ENCODE assay signal across 9 cellular contexts in the genomic region with DNA sequence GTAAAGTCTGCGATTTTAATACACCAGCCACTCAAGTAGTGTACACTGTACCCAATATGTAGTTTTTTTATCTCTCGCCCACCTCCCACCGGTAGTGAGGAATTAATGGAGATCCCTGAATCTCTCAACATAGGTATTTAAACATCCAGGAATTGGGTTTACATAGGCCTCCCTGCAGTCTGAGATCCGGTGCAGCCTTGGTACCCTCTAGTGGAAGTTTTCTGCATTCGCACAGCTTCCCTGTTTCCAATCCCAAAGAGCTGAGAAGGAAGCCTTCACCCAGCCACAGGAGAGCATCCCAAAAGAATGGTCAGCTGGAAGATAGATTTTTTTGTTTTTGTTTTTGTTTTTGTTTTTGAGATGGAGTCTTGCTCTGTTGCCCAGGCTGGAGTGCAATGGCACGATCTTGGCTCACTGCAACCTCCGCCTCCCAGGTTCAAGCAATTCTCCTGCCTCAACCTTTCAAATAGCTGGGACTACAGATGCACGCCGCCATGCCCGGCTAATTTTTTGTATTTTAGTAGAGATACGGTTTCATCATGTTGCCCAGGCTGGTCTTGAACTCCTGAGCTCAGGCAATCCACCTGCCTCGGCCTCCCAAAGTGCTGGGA. TPM values are rescaled to one million over a fixed set of nuclear protein-coding genes. Genes with fewer than 3 reads are reported as not detected.
DNase-seq lines count a peak whose midpoint lies in the region; ATAC-seq and TF ChIP-seq lines count a peak whose summit lies in the region.
"Not testable (repeated sequence)": the region's sequence is repeated elsewhere in the genome, so short reads cannot be mapped to it uniquely, and the experiment has no call there.
"Had no signal": no experiment of that assay in that cellular context is flagged by ENCODE, and none has a peak within 500 bp of the region (broad histone marks: within the 10 kb centered on the region; RNA-seq: fewer than 3 reads in every experiment).

No MANE protein-coding gene starts in this region.

- intact Hi-C loops in body of pancreas (cut with DNase I), result not testable (repeated sequence)

- H3K4me1 ChIP-seq in HAP-1; body of pancreas; thoracic aorta (ENCODE audit: control insufficient read depth in 1 of 2, low read depth in 2 of 2): not testable (repeated sequence)
- H3K4me1 ChIP-seq in gastroesophageal sphincter, result peaks cover 0 to 11% (median 3%) of the 10 kb centered on the region in 3 donors

- in situ Hi-C loops in Caki2 (cut with HindIII; ENCODE audit: low pct_unique_long_range_greater_than_20kb, low sequenced_read_pairs); HAP-1 (cut with MboI; ENCODE audit: low sequenced_read_pairs): not testable (repeated sequence)

- 24 to 34% methylated on average over 3 to 8 of the region's 12 CpGs for WGBS in body of pancreas, 2 donors
- 20 to 50% methylated on average over 3 to 4 of the region's 12 CpGs for WGBS in gastroesophageal sphincter (ENCODE audit: low coverage in 1 of 2), 2 donors

- not testable (repeated sequence) for H3K27ac ChIP-seq in body of pancreas, gastroesophageal sphincter, thoracic aorta

- peak; percentile 57 for ATAC-seq in body of pancreas
- ATAC-seq in gastroesophageal sphincter; thoracic aorta (ENCODE audit: insufficient number of reproducible peaks, low FRiP score, low read depth): not testable (repeated sequence)

- H3K9me3 ChIP-seq in HAP-1, body of pancreas, gastroesophageal sphincter, thoracic aorta: not testable (repeated sequence)

- DNase-seq in Caki2 (ENCODE audit: low read depth) (peak; percentile 32), HAP-1 (ENCODE audit: low spot score in 2 of 2) (peak; percentile 4 to 17), NCI-H1694 (lab: John Stamatoyannopoulos, UW) (peak; percentile 57), SHP77 (lab: John Stamatoyannopoulos, UW) (peak; percentile 22 to 31), body of pancreas (peak in 1 of 4 donors; percentile 10), lung microvascular endothelial cell (ENCODE audit: low read depth in 2 of 2) (peak; percentile 41 to 58)
- not testable (repeated sequence) for DNase-seq in thoracic aorta (ENCODE audit: low spot score)

- peak in 4 of 7 experiments; percentile 10 to 29 (median 26) for TF ChIP-seq CTCF in body of pancreas (IDR thresholded peaks at IDR 0.05)
- TF ChIP-seq CTCF in gastroesophageal sphincter (IDR thresholded peaks at IDR 0.05), result peak in 3 of 4 experiments; percentile 16 to 44 (median 34)
- TF ChIP-seq CTCF in thoracic aorta (IDR thresholded peaks at IDR 0.05), result peak; percentile 11

- TF ChIP-seq EP300 in gastroesophageal sphincter (IDR thresholded peaks at IDR 0.05), result not testable (repeated sequence)

- not testable (repeated sequence) for H3K27me3 ChIP-seq in HAP-1 (ENCODE audit: low read depth); body of pancreas; gastroesophageal sphincter; thoracic aorta (replicated peaks; ENCODE audit: insufficient read depth)

- not testable (repeated sequence) for H3K4me3 ChIP-seq in HAP-1, body of pancreas, gastroesophageal sphincter, thoracic aorta

- TF ChIP-seq POLR2A in body of pancreas (IDR thresholded peaks at IDR 0.05); gastroesophageal sphincter (IDR thresholded peaks at IDR 0.05): not testable (repeated sequence)

- H3K36me3 ChIP-seq in HAP-1 (replicated peaks); body of pancreas (replicated peaks in 1 of 2; ENCODE audit: insufficient read depth in 1 of 2, low read depth in 2 of 2); gastroesophageal sphincter; thoracic aorta: not testable (repeated sequence)

RNA-seq across cellular contexts. Expression of gene MRPL45, which starts 8.6 kb away (rescaled TPM):
- 61.5 and 90.7 TPM in 2 replicates for total RNA-seq in Caki2 (2014; rRNA removed; shearing (Covaris generic); ENCODE audit: low replicate concordance)
- total RNA-seq in body of pancreas (10 to 100 TPM; 17.9 to 24.7 TPM), gastroesophageal sphincter (10 to 100 TPM; 23.1 to 32.4 (median 28.7) TPM), lung microvascular endothelial cell (26.4 and 33.1 TPM in 2 replicates), thoracic aorta (10 to 100 TPM in 1 of 2 donors, 1 to 10 TPM in 1; 9.0 to 10.7 TPM)

RNA-seq across cellular contexts. Expression of gene GPR179, which starts 55.4 kb away (rescaled TPM):
- 0.07 TPM in 1 of 2 replicates, not detected in the other for total RNA-seq in Caki2 (2014; rRNA removed; shearing (Covaris generic); ENCODE audit: low replicate concordance)
- total RNA-seq in body of pancreas (under 1 TPM in 1 of 2 donors, not detected in 1; under 0.01 TPM), gastroesophageal sphincter (under 1 TPM in 2 of 4 donors, not detected in 2; 0.08 to 0.13 TPM), lung microvascular endothelial cell (not detected in 2 replicates), thoracic aorta (under 1 TPM in 1 of 2 donors, not detected in 1; 0.42 TPM)
- total RNA-seq: glomerular endothelial cell had no signal
